In the genomic region with DNA sequence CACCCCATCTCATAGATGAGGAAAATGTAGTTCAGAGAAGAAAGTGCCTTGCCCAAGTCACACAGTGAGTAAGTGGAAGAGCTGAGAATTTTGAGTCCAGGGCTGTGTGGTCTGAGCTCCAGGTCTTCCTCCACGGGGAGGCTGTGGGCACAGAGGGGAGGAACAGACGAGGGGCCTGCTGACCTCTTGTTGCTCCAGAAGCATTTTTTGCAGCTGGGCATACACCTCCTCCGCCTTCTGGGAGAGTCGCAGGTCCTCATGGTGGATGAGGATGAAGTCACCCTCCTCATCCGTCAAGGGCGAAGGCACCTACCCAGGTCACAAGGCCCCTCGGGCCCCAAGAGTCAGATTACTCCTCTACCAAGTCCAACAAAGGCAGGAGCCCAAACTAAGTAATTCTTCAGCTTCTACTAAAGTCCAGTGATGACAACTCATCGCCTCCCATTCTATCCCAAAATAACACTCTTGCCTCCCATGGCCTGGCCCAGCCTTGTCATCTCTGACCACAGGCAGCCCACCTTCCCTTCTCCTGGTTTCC, we compare ENCODE assay signal across 19 cellular contexts. TPM values are rescaled to one million over a fixed set of nuclear protein-coding genes. Genes with fewer than 3 reads are reported as not detected.
A peak's percentile ranks its signal among the peaks of the same experiment; 100 is the strongest.
DNase-seq lines count a peak whose midpoint lies in the region; ATAC-seq and TF ChIP-seq lines count a peak whose summit lies in the region.
"Had no signal": no experiment of that assay in that cellular context is flagged by ENCODE, and none has a peak within 500 bp of the region (broad histone marks: within the 10 kb centered on the region; RNA-seq: fewer than 3 reads in every experiment).

No MANE protein-coding gene starts in this region.

- TF ChIP-seq CTCF in natural killer cell (IDR thresholded peaks at IDR 0.05) (no peak), nephron progenitor cell (IDR thresholded peaks at IDR 0.05) (no peak)

- H3K9me3 ChIP-seq in T-helper 17 cell (ENCODE audit: control insufficient read depth, low read length, poor library complexity, severe bottlenecking), result no peaks in the 10 kb centered on the region
- H3K9me3 ChIP-seq: HAP-1, MG63 had no signal

- H3K27ac Mint-ChIP-seq in natural killer cell (peak overlapping the region; percentile 44 to 59), T-helper 17 cell (peak overlapping the region; percentile 24), nephron progenitor cell (peak overlapping the region; percentile 90)
- peak overlapping the region in 1 of 2 donors; percentile 36 for H3K27ac Mint-ChIP-seq in natural killer cell treated with Interleukin-12 subunit alpha and Interleukin-12 subunit beta and Interleukin-15 and Interleukin-18, amount 100 ng/mL, for 72 hours

- H3K4me1 Mint-ChIP-seq in natural killer cell (peaks cover 0 to 10% of the 10 kb centered on the region in 2 donors), T-helper 17 cell (peaks cover 2% of the 10 kb centered on the region), nephron progenitor cell (peaks cover 5% of the 10 kb centered on the region)
- peaks cover 4 to 9% of the 10 kb centered on the region in 2 donors for H3K4me1 Mint-ChIP-seq in natural killer cell treated with Interleukin-12 subunit alpha and Interleukin-12 subunit beta and Interleukin-15 and Interleukin-18, amount 100 ng/mL, for 72 hours (ENCODE audit: low read depth in 2 of 2)

- H3K36me3 Mint-ChIP-seq in natural killer cell (peaks cover 24% of the 10 kb centered on the region), T-helper 17 cell (ENCODE audit: low read depth) (peaks cover 18% of the 10 kb centered on the region), nephron progenitor cell (ENCODE audit: low read depth) (peaks cover 68% of the 10 kb centered on the region)
- peaks cover 17% of the 10 kb centered on the region for H3K36me3 Mint-ChIP-seq in natural killer cell treated with Interleukin-12 subunit alpha and Interleukin-12 subunit beta and Interleukin-15 and Interleukin-18, amount 100 ng/mL, for 72 hours

- no peak overlapping the region for H3K27ac ChIP-seq in substantia nigra (ENCODE audit: low read depth, low read length, poor library complexity, severe bottlenecking)
- H3K27ac ChIP-seq: HL-60 had no signal

- no peaks in the 10 kb centered on the region for H3K9me3 Mint-ChIP-seq in natural killer cell
- no peaks in the 10 kb centered on the region for H3K9me3 Mint-ChIP-seq in natural killer cell treated with Interleukin-12 subunit alpha and Interleukin-12 subunit beta and Interleukin-15 and Interleukin-18, amount 100 ng/mL, for 72 hours
- no peaks in the 10 kb centered on the region for H3K9me3 Mint-ChIP-seq in nephron progenitor cell
- H3K9me3 Mint-ChIP-seq: CD4-positive, CD25-positive, alpha-beta regulatory T cell had no signal

- no peak for DNase-seq in natural killer cell
- no peak for DNase-seq in natural killer cell treated with Interleukin-12 subunit alpha and Interleukin-12 subunit beta and Interleukin-15 and Interleukin-18, amount 100 ng/mL, for 72 hours (ENCODE audit: low spot score)
- no peak for DNase-seq in T-helper 17 cell
- DNase-seq in nephron progenitor cell, result no peak
- DNase-seq in stimulated activated CD4-positive, alpha-beta T cell treated with anti-CD3 and anti-CD28 coated beads, Interleukin-12 subunit alpha, Interleukin-12 subunit beta, amount 100 ng/mL, for 4 hours, result no peak
- no peak for DNase-seq in substantia nigra (lab: John Stamatoyannopoulos, UW)
- no peak for DNase-seq in left colon
- DNase-seq: CD4-positive, CD25-positive, alpha-beta regulatory T cell; DND-41; MG63; NCI-H1417; NCI-H187; NCI-H446; NCI-H526; OCI-M1 had no signal

- intact Hi-C loops in natural killer cell (cut with micrococcal nuclease) (no loop called here), left colon (cut with DNase I, micrococcal nuclease) (no loop called here)

- H3K4me3 Mint-ChIP-seq in natural killer cell (no peak overlapping the region), T-helper 17 cell (no peak overlapping the region), nephron progenitor cell (no peak overlapping the region)
- no peak overlapping the region for H3K4me3 Mint-ChIP-seq in natural killer cell treated with Interleukin-12 subunit alpha and Interleukin-12 subunit beta and Interleukin-15 and Interleukin-18, amount 100 ng/mL, for 72 hours

- no peaks in the 10 kb centered on the region for H3K27me3 Mint-ChIP-seq in natural killer cell (ENCODE audit: low read depth in 2 of 2)
- no peaks in the 10 kb centered on the region for H3K27me3 Mint-ChIP-seq in natural killer cell treated with Interleukin-12 subunit alpha and Interleukin-12 subunit beta and Interleukin-15 and Interleukin-18, amount 100 ng/mL, for 72 hours
- no peaks in the 10 kb centered on the region for H3K27me3 Mint-ChIP-seq in T-helper 17 cell
- H3K27me3 Mint-ChIP-seq in nephron progenitor cell (ENCODE audit: low read depth, poor library complexity), result no peaks in the 10 kb centered on the region
- H3K27me3 Mint-ChIP-seq: CD4-positive, CD25-positive, alpha-beta regulatory T cell had no signal

- no peak for ATAC-seq in natural killer cell
- ATAC-seq in natural killer cell treated with Interleukin-12 subunit alpha and Interleukin-12 subunit beta and Interleukin-15 and Interleukin-18, amount 100 ng/mL, for 72 hours, result no peak
- no peak for ATAC-seq in T-helper 17 cell
- no peak for ATAC-seq in left colon
- ATAC-seq: K562, Right ventricle myocardium inferior had no signal

RNA-seq across cellular contexts. Expression of a gene that starts 9.1 kb away (rescaled TPM):
- 10 to 100 TPM; 61.4 to 78.4 (median 68.8) TPM for total RNA-seq in natural killer cell
- total RNA-seq in natural killer cell treated with Interleukin-12 subunit alpha and Interleukin-12 subunit beta and Interleukin-15 and Interleukin-18, amount 100 ng/mL, for 72 hours, result 10 to 100 TPM; 53.9 to 59.3 TPM
- 10 to 100 TPM; 41.8 to 62.6 TPM for total RNA-seq in T-helper 17 cell
- 10 to 100 TPM; 32.8 to 35.3 TPM for total RNA-seq in left colon

RNA-seq across cellular contexts. Expression of a gene that starts 47.3 kb away (rescaled TPM):
- total RNA-seq in natural killer cell, result 1 to 10 TPM; 1.9 to 2.6 (median 2.1) TPM
- 10 to 100 TPM; 20.7 to 56.4 TPM for total RNA-seq in natural killer cell treated with Interleukin-12 subunit alpha and Interleukin-12 subunit beta and Interleukin-15 and Interleukin-18, amount 100 ng/mL, for 72 hours
- 1 to 10 TPM; 1.2 to 2.0 TPM for total RNA-seq in T-helper 17 cell
- 1 to 10 TPM; 1.7 to 4.3 TPM for total RNA-seq in left colon

RNA-seq across cellular contexts. Expression of a gene that starts 47.5 kb away (rescaled TPM):
- total RNA-seq in natural killer cell, result 10 to 100 TPM; 73.9 to 97.2 (median 95.4) TPM
- 100 to 1,000 TPM in 1 of 2 donors, 10 to 100 TPM in 1; 94.7 to 105 TPM for total RNA-seq in natural killer cell treated with Interleukin-12 subunit alpha and Interleukin-12 subunit beta and Interleukin-15 and Interleukin-18, amount 100 ng/mL, for 72 hours
- total RNA-seq in T-helper 17 cell, result 10 to 100 TPM; 62.1 to 64.6 TPM
- 10 to 100 TPM; 45.8 to 50.0 TPM for total RNA-seq in left colon

Comparison
In these comparisons a context has a peak if more than half of its experiments do, and no peak if none do; other contexts are left out.
1. RNA of a gene that starts 47.3 kb away (total RNA-seq): 20.7 to 56.4 TPM in natural killer cell treated with Interleukin-12 subunit alpha and Interleukin-12 subunit beta and Interleukin-15 and Interleukin-18, amount 100 ng/mL, for 72 hours; 1.7 to 4.3 TPM in left colon, 1.9 to 2.6 TPM in natural killer cell and 1.2 to 2.0 TPM in T-helper 17 cell; every median in the first group is over 4 times any median in the second.